Comparison of ENCODE assay signal across 8 cellular contexts in the genomic region with DNA sequence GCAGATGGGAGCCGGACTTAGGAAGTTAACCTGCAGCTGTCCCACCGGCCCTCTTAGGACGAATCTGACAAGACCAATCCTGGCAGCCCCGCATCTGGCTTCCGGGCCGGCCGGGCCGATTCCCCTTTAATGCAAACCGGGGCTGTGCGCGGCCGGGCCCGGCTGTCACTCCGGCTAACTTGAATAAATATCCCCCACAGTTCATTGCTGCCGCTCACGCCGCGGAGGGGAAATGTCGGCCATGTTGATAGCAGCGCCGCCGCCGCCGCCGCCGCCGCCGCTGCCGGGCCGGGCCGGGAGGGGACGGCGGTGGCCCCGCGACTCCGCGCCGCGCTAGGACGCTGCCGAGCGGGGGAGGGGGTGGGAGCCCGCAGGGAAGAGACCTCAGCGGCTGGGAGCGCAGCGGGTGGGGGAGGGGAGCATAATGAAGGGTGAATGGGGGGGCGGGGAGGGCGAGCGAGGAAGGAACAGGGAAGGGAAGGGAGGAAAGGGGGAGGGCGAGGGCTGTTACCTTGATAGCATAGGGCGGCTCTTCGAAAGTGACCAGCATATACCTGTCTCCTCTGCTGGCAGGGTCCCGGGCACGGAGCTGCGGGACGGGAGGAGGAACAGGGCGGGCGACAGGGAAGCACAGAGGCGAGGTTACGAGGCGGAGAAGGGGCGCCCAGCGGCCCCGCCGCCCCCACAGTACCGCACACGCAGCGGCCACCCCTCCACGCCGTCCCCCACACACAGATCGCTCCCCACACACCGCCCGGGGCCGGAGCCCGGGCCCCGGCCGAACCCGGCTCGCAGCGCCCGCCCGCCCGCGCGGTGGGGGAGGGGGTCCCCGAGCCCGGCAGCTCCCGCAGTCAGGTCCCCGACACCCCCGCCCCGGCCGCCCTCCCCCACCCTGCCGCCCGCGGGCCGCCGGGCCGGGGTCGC. TPM values are rescaled to one million over a fixed set of nuclear protein-coding genes. Genes with fewer than 3 reads are reported as not detected.
DNase-seq lines count a peak whose midpoint lies in the region; ATAC-seq and TF ChIP-seq lines count a peak whose summit lies in the region.

No MANE protein-coding gene starts in this region.

- H3K4me1 ChIP-seq in CD8-positive, alpha-beta T cell (ENCODE audit: insufficient read depth, low read length) = peaks cover 31% of the 10 kb centered on the region
- peaks cover 23% of the 10 kb centered on the region for H3K4me1 ChIP-seq in PC-3 (ENCODE audit: insufficient read depth, low read length)
- H3K4me1 ChIP-seq in muscle layer of duodenum (ENCODE audit: control insufficient read depth in 1 of 2, insufficient read depth in 2 of 2, low read length in 2 of 2) = peaks cover 4 to 31% of the 10 kb centered on the region in 2 donors

- no peaks in the 10 kb centered on the region for H3K9me3 Mint-ChIP-seq in CD8-positive, alpha-beta T cell
- H3K9me3 Mint-ChIP-seq in activated T-cell treated with anti-CD3 and anti-CD28 coated beads, Interleukin-2, amount 50 U/mL, for 24 hours = peaks cover 3% of the 10 kb centered on the region

- peak overlapping the region; percentile 83 for H3K4me3 ChIP-seq in CD8-positive, alpha-beta T cell (ENCODE audit: low read depth, low read length)
- H3K4me3 ChIP-seq in PC-3 (ENCODE audit: low read length) (peak overlapping the region; percentile 94), muscle layer of duodenum (ENCODE audit: low read depth in 1 of 2, low read length in 2 of 2) (peak overlapping the region; percentile 72 to 81)

- peak overlapping the region; percentile 91 for H3K9ac ChIP-seq in PC-3 (ENCODE audit: low read length)

- peaks cover 8% of the 10 kb centered on the region for H3K36me3 ChIP-seq in CD8-positive, alpha-beta T cell (ENCODE audit: insufficient read depth, low read length)
- H3K36me3 ChIP-seq in PC-3 (ENCODE audit: low read depth, low read length) (peaks cover 23% of the 10 kb centered on the region; the same call in 1 of the 2 replicates), muscle layer of duodenum (ENCODE audit: control insufficient read depth in 1 of 2, insufficient read depth in 2 of 2, low read length in 2 of 2) (peaks cover 14 to 27% of the 10 kb centered on the region in 2 donors)

- peak; percentile 53 to 85 (median 74) for DNase-seq in CD8-positive, alpha-beta T cell
- peak; percentile 56 for DNase-seq in HT1080 (ENCODE audit: low read depth)
- peak; percentile 50 for DNase-seq in PC-3
- DNase-seq in activated T-cell treated with anti-CD3 and anti-CD28 coated beads, Interleukin-2, amount 50 U/mL, for 24 hours = peak; percentile 86
- DNase-seq in stimulated activated CD8-positive, alpha-beta memory T cell treated with anti-CD3 and anti-CD28 coated beads, Interleukin-7, amount 100 ng/mL, for 24 hours (ENCODE audit: low read depth) = peak; percentile 53

- no peaks in the 10 kb centered on the region for H4K20me1 ChIP-seq in PC-3 (ENCODE audit: low read length)

- peak overlapping the region; percentile 94 for H3K4me2 ChIP-seq in PC-3 (ENCODE audit: low read length)

- H3K79me2 ChIP-seq in PC-3 (ENCODE audit: low read length) = peaks cover 43% of the 10 kb centered on the region

- POLR2A ChIA-PET in CD8-positive, alpha-beta T cell (lab: Charles Lee) = interaction anchor here (0.6 to 5.3 kb wide), 19 partner anchors 9 to 1536 kb away, joined by 3 to 38 read pairs (median 5); partner anchors contain the start of gene WDFY2
- POLR2A ChIA-PET in PC-3 (lab: Charles Lee; ENCODE audit: unreplicated experiment) = interaction anchor here (1.9 kb wide), 1 partner anchor 187 kb away, joined by 7 read pairs; no protein-coding TSS in a partner anchor

- H3K9me2 ChIP-seq in PC-3 (replicated peaks; ENCODE audit: low read length) = no peaks in the 10 kb centered on the region

- intact Hi-C loops in CD8-positive, alpha-beta T cell (cut with DNase I, micrococcal nuclease) = loop anchor here (2.0 to 10.0 kb wide), 8 partner anchors 17 to 1867 kb away; partner anchors contain the start of genes RCBTB1 (in 1 of the 2), SUGT1 (in 1 of the 2) and VPS36 (in 1 of the 2)
- intact Hi-C loops in PC-3 (cut with micrococcal nuclease) = loop anchor here (5.0 kb wide), 2 partner anchors 71 to 186 kb away; no protein-coding TSS in a partner anchor

- H3K36me3 Mint-ChIP-seq in CD8-positive, alpha-beta T cell = peaks cover 50% of the 10 kb centered on the region
- peaks cover 82% of the 10 kb centered on the region for H3K36me3 Mint-ChIP-seq in activated T-cell treated with anti-CD3 and anti-CD28 coated beads, Interleukin-2, amount 50 U/mL, for 24 hours (ENCODE audit: low read depth)

- H3K27ac Mint-ChIP-seq in CD8-positive, alpha-beta T cell = peak overlapping the region; percentile 99
- peak overlapping the region; percentile 95 for H3K27ac Mint-ChIP-seq in activated T-cell treated with anti-CD3 and anti-CD28 coated beads, Interleukin-2, amount 50 U/mL, for 24 hours

- H2AFZ ChIP-seq in PC-3 (ENCODE audit: low read length) = peak overlapping the region; percentile 63; the same call in 1 of the 2 replicates

- BruUV-seq in PC-3 (replicated peaks; lab: Mats Ljungman, UMichigan) = no TSS peak

- ATAC-seq in CD8-positive, alpha-beta T cell = peak; percentile 6
- ATAC-seq in GM19455 (IDR thresholded peaks at IDR 0.05; ENCODE audit: unreplicated experiment) (peak; percentile 26), PC-3 (peak; percentile 3), esophagus mucosa (peak; percentile 19)

- H3K27me3 Mint-ChIP-seq in CD8-positive, alpha-beta T cell (ENCODE audit: low read depth) = no peaks in the 10 kb centered on the region
- H3K27me3 Mint-ChIP-seq in activated T-cell treated with anti-CD3 and anti-CD28 coated beads, Interleukin-2, amount 50 U/mL, for 24 hours = no peaks in the 10 kb centered on the region

- H3F3A ChIP-seq in PC-3 (ENCODE audit: low read length, unreplicated experiment) = no peaks in the 10 kb centered on the region

- peaks cover 55% of the 10 kb centered on the region for H3K4me1 Mint-ChIP-seq in CD8-positive, alpha-beta T cell (ENCODE audit: low read depth)
- H3K4me1 Mint-ChIP-seq in activated T-cell treated with anti-CD3 and anti-CD28 coated beads, Interleukin-2, amount 50 U/mL, for 24 hours (ENCODE audit: low read depth) = peaks cover 47% of the 10 kb centered on the region

- H3K27me3 ChIP-seq in CD8-positive, alpha-beta T cell (ENCODE audit: insufficient read depth, low read length) = no peaks in the 10 kb centered on the region
- H3K27me3 ChIP-seq in PC-3 (ENCODE audit: low read length) (no peaks in the 10 kb centered on the region), muscle layer of duodenum (ENCODE audit: low read depth, low read length) (no peaks in the 10 kb centered on the region)

- H3K4me3 Mint-ChIP-seq in CD8-positive, alpha-beta T cell = peak overlapping the region; percentile 97
- peak overlapping the region; percentile 92 for H3K4me3 Mint-ChIP-seq in activated T-cell treated with anti-CD3 and anti-CD28 coated beads, Interleukin-2, amount 50 U/mL, for 24 hours

- peak overlapping the region; percentile 85 for H3K27ac ChIP-seq in CD8-positive, alpha-beta T cell (ENCODE audit: low read depth, low read length)
- H3K27ac ChIP-seq in PC-3 (ENCODE audit: low read length) (peak overlapping the region; percentile 62), muscle layer of duodenum (ENCODE audit: low read length) (peak overlapping the region; percentile 95)

- no peaks in the 10 kb centered on the region for H3K9me3 ChIP-seq in CD8-positive, alpha-beta T cell (ENCODE audit: low read length)
- H3K9me3 ChIP-seq in PC-3 (ENCODE audit: low read length) = no peaks in the 10 kb centered on the region
- no peaks in the 10 kb centered on the region for H3K9me3 ChIP-seq in muscle layer of duodenum (ENCODE audit: control insufficient read depth in 1 of 2, low read length in 2 of 2)

- no peak for TF ChIP-seq CTCF in CD8-positive, alpha-beta T cell (IDR thresholded peaks at IDR 0.05)
- TF ChIP-seq CTCF in PC-3 (conservative IDR thresholded peaks at IDR 0.05; ENCODE audit: low read depth, low read length) = no peak

- CTCF ChIA-PET in CD8-positive, alpha-beta T cell (lab: Charles Lee) = interaction anchor here (0.7 kb wide), 1 partner anchor 363 kb away, joined by 3 read pairs; no protein-coding TSS in a partner anchor
- CTCF ChIA-PET in PC-3 (lab: Charles Lee) = no interaction called here

RNA-seq across cellular contexts. Expression of gene INTS6, which starts 1.1 kb away (rescaled TPM):
- total RNA-seq in CD8-positive, alpha-beta T cell = 10 to 100 TPM; 49.5 to 50.0 TPM
- 32.5 and 33.2 TPM in 2 replicates for total RNA-seq in HT1080 (2014; rRNA removed; shearing (Covaris generic))
- 14.7 and 18.4 TPM in 2 replicates for polyA plus RNA-seq in HT1080 (2015; cell fraction: cytosol; rRNA removed)
- 26.4 and 28.6 TPM in 2 replicates for polyA plus RNA-seq in HT1080 (2015; cell fraction: nucleus; rRNA removed)
- total RNA-seq in PC-3 (2014; rRNA removed) = 19.9 and 26.6 TPM in 2 replicates
- total RNA-seq in esophagus mucosa = 26.5 TPM

Comparison
In these comparisons a context has a peak if more than half of its experiments do, and no peak if none do; other contexts are left out.
1. Peak in every context shown above with its lines: DNase-seq, ATAC-seq, H3K4me3 ChIP-seq and H3K27ac ChIP-seq.